ENCODE assay signal across 9 cellular contexts in the genomic region with DNA sequence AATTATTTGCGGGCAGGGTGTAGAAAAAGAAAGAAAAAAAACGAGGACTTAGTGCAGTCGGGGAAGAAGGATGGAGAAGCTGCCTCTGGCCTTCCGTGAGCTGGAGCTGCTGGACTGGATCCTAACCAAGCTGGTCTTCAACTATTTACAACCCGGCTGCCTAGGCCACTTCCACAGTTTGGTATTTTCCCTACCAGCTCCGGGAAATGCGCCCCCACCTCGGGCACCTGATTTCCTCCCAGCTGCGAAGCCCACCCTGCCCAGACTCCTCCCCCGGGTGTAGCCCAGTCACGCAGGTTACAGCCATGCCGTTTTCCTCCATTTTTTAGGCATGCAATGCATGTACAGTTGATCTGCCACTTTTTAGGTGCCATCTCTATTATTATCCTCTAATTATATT. TPM values are rescaled to one million over a fixed set of nuclear protein-coding genes. Genes with fewer than 3 reads are reported as not detected.
DNase-seq lines count a peak whose midpoint lies in the region; ATAC-seq, FAIRE-seq and TF ChIP-seq lines count a peak whose summit lies in the region.
"Had no signal": no experiment of that assay in that cellular context is flagged by ENCODE, and none has a peak within 500 bp of the region (broad histone marks: within the 10 kb centered on the region; RNA-seq: fewer than 3 reads in every experiment).

No MANE protein-coding gene starts in this region.

- H3K4me3 ChIP-seq in H1 (ENCODE audit: extremely low read depth in 1 of 4, insufficient read depth in 2 of 4, low read depth in 3 of 4, low read length in 4 of 4): peak overlapping the region in 1 of 4 experiments; percentile 40; a peak in 1 of 8 replicates
- H3K4me3 ChIP-seq: vagina had no signal

- no peak overlapping the region; the same call in 1 of the 2 replicates for H4K8ac ChIP-seq in H1 (ENCODE audit: extremely low read depth, insufficient read depth, low read length)

- H3K79me2 ChIP-seq in H1 (ENCODE audit: control insufficient read depth in 1 of 2, insufficient read depth in 2 of 2, low read length in 2 of 2): no peaks in the 10 kb centered on the region

- H3K4me2 ChIP-seq in H1 (ENCODE audit: insufficient read depth in 1 of 2, low read depth in 2 of 2, low read length in 2 of 2): peak overlapping the region; percentile 43 to 45

- no peak overlapping the region for H2BK120ac ChIP-seq in H1 (replicated peaks; ENCODE audit: low read depth, low read length)

- H2BK12ac ChIP-seq in H1 (ENCODE audit: low read depth, low read length): no peak overlapping the region

- POLR2A ChIA-PET in H1 (lab: Charles Lee; ENCODE audit: partially characterized antibody): interaction anchor here (0.6 kb wide), 1 partner anchor 36 kb away, joined by 3 read pairs; no protein-coding TSS in a partner anchor

- H2AFZ ChIP-seq in H1 (ENCODE audit: low read length): no peak overlapping the region

- no peak overlapping the region for H2BK20ac ChIP-seq in H1 (ENCODE audit: low read length)

- CTCF ChIA-PET in H1 (lab: Charles Lee; ENCODE audit: partially characterized antibody): interaction anchor here (0.6 to 3.0 kb wide), 3 partner anchors 10 to 144 kb away, joined by 3 to 8 read pairs (median 3); no protein-coding TSS in a partner anchor

- WGBS in H1 (ENCODE audit: extremely low coverage in 1 of 2, insufficient coverage in 1 of 2, insufficient read length in 1 of 2, insufficient replicate concordance in 2 of 2, low coverage in 1 of 2, low lambda C conversion rate in 2 of 2, missing lambda C conversion rate in 1 of 2), 2 experiments: 25% methylated on average over 12 of the region's 12 CpGs; no CpG with 5 or more reads in 1 of the 2 experiments

- no peak overlapping the region for H2AK5ac ChIP-seq in H1 (ENCODE audit: low read depth, low read length)

- peak in 1 of 2 experiments; percentile 16; a peak in 1 of 4 replicates for TF ChIP-seq RAD21 in H1 (IDR thresholded peaks at IDR 0.05 in 1 of 2, conservative IDR thresholded peaks at IDR 0.05 in 1 of 2; ENCODE audit: low read depth in 2 of 2, low read length in 2 of 2)

- no peaks in the 10 kb centered on the region for H3K9me3 ChIP-seq in H1 (ENCODE audit: insufficient read depth in 2 of 2, low read depth in 1 of 2, low read length in 1 of 2)
- H3K9me3 ChIP-seq: vagina had no signal

- no peak overlapping the region for H3K56ac ChIP-seq in H1 (replicated peaks; ENCODE audit: insufficient read length, low read depth, low read length)

- no peaks in the 10 kb centered on the region; a peak in 3 of 7 replicates for H3K4me1 ChIP-seq in H1 (replicated peaks in 1 of 4; ENCODE audit: control insufficient read depth in 3 of 4, insufficient read depth in 4 of 4, low read length in 3 of 4)
- H3K4me1 ChIP-seq: vagina had no signal

- DNase-seq in H54 (ENCODE audit: insufficient read length, low spot score) (peak; percentile 5), RPMI8226 (peak; percentile 82), H1 (ENCODE audit: low read depth in 1 of 2, low spot score in 2 of 2) (peak; percentile 63 to 74), sciatic nerve (ENCODE audit: low spot score) (peak; percentile 56), NOMO-1 treated with dmso at 0.1 percent for 144 hours (lab: John Stamatoyannopoulos, UW; ENCODE audit: unreplicated experiment) (no peak), superior temporal gyrus (ENCODE audit: extremely low spot score) (no peak), putamen (ENCODE audit: low spot score) (no peak), NCI-H128 (lab: John Stamatoyannopoulos, UW; ENCODE audit: unreplicated experiment) (no peak)

- no peak for TF ChIP-seq CTCF in H1 (IDR thresholded peaks at IDR 0.05; ENCODE audit: control extremely low read depth in 1 of 3, insufficient read depth in 1 of 3, low read depth in 1 of 3, low read length in 3 of 3)

- H2BK5ac ChIP-seq in H1 (ENCODE audit: low read depth, low read length): no peak overlapping the region

- TF ChIP-seq POLR2A in H54 (IDR thresholded peaks at IDR 0.05; ENCODE audit: low read depth, low read length) (no peak), H1 (IDR thresholded peaks at IDR 0.05; ENCODE audit: control extremely low read depth in 1 of 2, low read depth in 2 of 2, low read length in 2 of 2) (no peak)

- no peaks in the 10 kb centered on the region for H3K27me3 ChIP-seq in H1 (replicated peaks in 1 of 4; ENCODE audit: control insufficient read depth in 3 of 4, extremely low read depth in 1 of 4, insufficient read depth in 3 of 4, low read length in 3 of 4)
- H3K27me3 ChIP-seq: vagina had no signal

- H4K20me1 ChIP-seq in H1 (replicated peaks in 1 of 2; ENCODE audit: control insufficient read depth in 1 of 2, insufficient read depth in 2 of 2, low read length in 2 of 2): no peaks in the 10 kb centered on the region

- no peak overlapping the region for H4K5ac ChIP-seq in H1 (ENCODE audit: insufficient read length, low read depth, low read length)

- H2BK15ac ChIP-seq in H1 (ENCODE audit: low read length): no peak overlapping the region

- no peak overlapping the region for H4K91ac ChIP-seq in H1 (replicated peaks; ENCODE audit: insufficient read length, low read length)

- no peaks in the 10 kb centered on the region for H3K36me3 ChIP-seq in H1 (ENCODE audit: control insufficient read depth in 2 of 4, insufficient read depth in 4 of 4, low read length in 3 of 4)
- H3K36me3 ChIP-seq: vagina had no signal

- no peak overlapping the region for H3K9ac ChIP-seq in H1 (replicated peaks in 1 of 4; ENCODE audit: extremely low read depth in 1 of 4, low read depth in 3 of 4, low read length in 3 of 4)

- peak; percentile 51 for ATAC-seq in sciatic nerve

- no peak overlapping the region for H3K4ac ChIP-seq in H1 (replicated peaks; ENCODE audit: insufficient read length, low read depth, low read length)

- no peak overlapping the region for H3K23ac ChIP-seq in H1 (ENCODE audit: insufficient read length)

- H3K27ac ChIP-seq in H1 (ENCODE audit: low read depth, low read length): no peak overlapping the region
- H3K27ac ChIP-seq: vagina had no signal

- H3K23me2 ChIP-seq in H1 (ENCODE audit: low read depth, low read length): no peaks in the 10 kb centered on the region

- no peak overlapping the region for H3K14ac ChIP-seq in H1 (ENCODE audit: insufficient read length)

- no peaks in the 10 kb centered on the region for H3K79me1 ChIP-seq in H1 (ENCODE audit: low read depth, low read length)

- no peak for FAIRE-seq in H54 (lab: Jason Lieb, UNC)
- FAIRE-seq in H1 (lab: Jason Lieb, UNC): peak; percentile 63

- intact Hi-C loops in sciatic nerve (cut with DNase I): no loop called here

- TF ChIP-seq EP300 in H1 (IDR thresholded peaks at IDR 0.05; ENCODE audit: borderline replicate concordance in 1 of 2, low read depth in 2 of 2, low read length in 2 of 2): 0 out of 3 replicates have a peak, but pooled peaks of 1 of the 2 experiments have one; percentile 44

- H3K18ac ChIP-seq in H1 (ENCODE audit: extremely low read depth, low read length): no peak overlapping the region; the same call in 1 of the 2 replicates

TF ChIP-seq in H1, 55 proteins besides CTCF, POLR2A, EP300 and RAD21 (continues in another document):
- TF ChIP-seq SP2 (IDR thresholded peaks at IDR 0.05; ENCODE audit: low read length) (no peak), CBX5 (IDR thresholded peaks at IDR 0.05; ENCODE audit: low read depth, low read length) (no peak), EGR1 (IDR thresholded peaks at IDR 0.05; ENCODE audit: borderline replicate concordance, low read depth, low read length) (0 out of 2 replicates have a peak, but pooled peaks have one; percentile 46), SIRT6 (IDR thresholded peaks at IDR 0.05; ENCODE audit: low read length) (no peak), SP4 (IDR thresholded peaks at IDR 0.05; ENCODE audit: low read length) (peak; percentile 58; the same call in 1 of the 2 replicates), RXRA (IDR thresholded peaks at IDR 0.05; ENCODE audit: insufficient read depth, low read depth, low read length) (no peak), MAFK (IDR thresholded peaks at IDR 0.05; ENCODE audit: low read depth, low read length) (no peak), PHF8 (conservative IDR thresholded peaks at IDR 0.05; ENCODE audit: low read depth, low read length) (no peak), SUZ12 (IDR thresholded peaks at IDR 0.05; ENCODE audit: low read length) (no peak), TEAD4 (IDR thresholded peaks at IDR 0.05; ENCODE audit: low read depth, low read length) (peak; percentile 90)
- TF ChIP-seq, protein P1, sequence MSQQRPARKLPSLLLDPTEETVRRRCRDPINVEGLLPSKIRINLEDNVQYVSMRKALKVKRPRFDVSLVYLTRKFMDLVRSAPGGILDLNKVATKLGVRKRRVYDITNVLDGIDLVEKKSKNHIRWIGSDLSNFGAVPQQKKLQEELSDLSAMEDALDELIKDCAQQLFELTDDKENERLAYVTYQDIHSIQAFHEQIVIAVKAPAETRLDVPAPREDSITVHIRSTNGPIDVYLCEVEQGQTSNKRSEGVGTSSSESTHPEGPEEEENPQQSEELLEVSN (IDR thresholded peaks at IDR 0.05): peak; percentile 74

RNA-seq across cellular contexts. Expression of a gene that starts 21.2 kb away (rescaled TPM):
- not detected in 2 replicates for total RNA-seq in H1 (2021; fragmentation: NEBNext Ultra II Directional; extraction: Animal tissue kit (Norgen Biotek cat#: 25700))
- polyA plus RNA-seq in H1 (2011; rRNA removed): not detected in 2 replicates
- polyA plus RNA-seq in H1 (2011; cell fraction: cytosol; rRNA removed): not detected
- not detected for polyA plus RNA-seq in H1 (2011; cell fraction: nucleus; rRNA removed)
- not detected in 4 replicates for polyA plus RNA-seq in H1 (2012, experiment 1 of 2)
- polyA plus RNA-seq in H1 (2012, experiment 2 of 2): not detected
- polyA plus RNA-seq in H1 (2013, experiment 1 of 2): not detected
- not detected for polyA plus RNA-seq in H1 (2013, experiment 2 of 2)
- polyA minus RNA-seq in H1 (2011; rRNA and poly(A)+ RNA removed): not detected in 2 replicates
- not detected for polyA minus RNA-seq in H1 (2011; cell fraction: cytosol; rRNA and poly(A)+ RNA removed)
- polyA minus RNA-seq in H1 (2011; cell fraction: nucleus; rRNA and poly(A)+ RNA removed): not detected
- total RNA-seq in sciatic nerve: 1.3 TPM

Comparison
In these comparisons a context has a peak if more than half of its experiments do, and no peak if none do; other contexts are left out.
1. DNase-seq: peak in H54 (single experiment), RPMI8226 (single experiment), H1 (2 of 2) and sciatic nerve (single experiment); none in NOMO-1 treated with dmso at 0.1 percent for 144 hours (single experiment), superior temporal gyrus (single experiment), putamen (single experiment) and NCI-H128 (single experiment).